In genomic region chr7:2521341-2521745, GRCh38 we compare ENCODE assay signal across 8 cellular contexts. TPM values are rescaled to one million over a fixed set of nuclear protein-coding genes. Genes with fewer than 3 reads are reported as not detected.
DNase-seq lines count a peak whose midpoint lies in the region; ATAC-seq lines count a peak whose summit lies in the region.

No MANE protein-coding gene starts in this region.

- peaks cover 31% of the 10 kb centered on the region for H3K36me3 Mint-ChIP-seq in central memory CD8-positive, alpha-beta T cell (ENCODE audit: insufficient read depth)
- peaks cover 4 to 26% (median 10%) of the 10 kb centered on the region in 3 donors for H3K36me3 Mint-ChIP-seq in naive thymus-derived CD8-positive, alpha-beta T cell

- H3K36me3 ChIP-seq in HUES64 (ENCODE audit: insufficient read depth, low read length): peaks cover 12% of the 10 kb centered on the region

- H3K4me3 Mint-ChIP-seq in central memory CD8-positive, alpha-beta T cell: peak overlapping the region; percentile 93
- peak overlapping the region; percentile 90 to 99 (median 94) for H3K4me3 Mint-ChIP-seq in naive thymus-derived CD8-positive, alpha-beta T cell

- H3K9ac ChIP-seq in HUES64 (ENCODE audit: low read depth, low read length): no peak overlapping the region

- peak; percentile 2 for ATAC-seq in central memory CD8-positive, alpha-beta T cell (replicated peaks; ENCODE audit: extremely low read depth, poor library complexity, severe bottlenecking)
- no peak for ATAC-seq in naive thymus-derived CD8-positive, alpha-beta T cell
- ATAC-seq in HG03280 (IDR thresholded peaks at IDR 0.05; ENCODE audit: unreplicated experiment) (no peak), GM21717 (IDR thresholded peaks at IDR 0.05; ENCODE audit: unreplicated experiment) (no peak), GM21381 (IDR thresholded peaks at IDR 0.05; ENCODE audit: unreplicated experiment) (no peak)

- WGBS in HUES64: 22% methylated on average over 21 of the region's 21 CpGs

- DNase-seq in ACHN (peak; percentile 30), hippocampal formation (lab: John Stamatoyannopoulos, UW) (no peak)
- DNase-seq in central memory CD8-positive, alpha-beta T cell (ENCODE audit: low spot score in 2 of 2): no peak
- no peak for DNase-seq in naive thymus-derived CD8-positive, alpha-beta T cell

- no peaks in the 10 kb centered on the region for H3K9me3 ChIP-seq in HUES64 (ENCODE audit: insufficient read depth, low read depth, low read length)

- peaks cover 56% of the 10 kb centered on the region for H3K4me1 ChIP-seq in HUES64 (ENCODE audit: insufficient read depth, low read length)

- H3K4me1 Mint-ChIP-seq in central memory CD8-positive, alpha-beta T cell: peaks cover 36% of the 10 kb centered on the region
- H3K4me1 Mint-ChIP-seq in naive thymus-derived CD8-positive, alpha-beta T cell: peaks cover 19 to 55% (median 49%) of the 10 kb centered on the region in 4 donors

- peak overlapping the region; percentile 62 for H3K4me3 ChIP-seq in HUES64 (ENCODE audit: low read length)

- no peaks in the 10 kb centered on the region for H3K27me3 Mint-ChIP-seq in central memory CD8-positive, alpha-beta T cell
- no peaks in the 10 kb centered on the region for H3K27me3 Mint-ChIP-seq in naive thymus-derived CD8-positive, alpha-beta T cell

- H3K27ac ChIP-seq in HUES64 (ENCODE audit: low read depth, low read length): no peak overlapping the region

- peak overlapping the region; percentile 86 for H3K27ac Mint-ChIP-seq in central memory CD8-positive, alpha-beta T cell (ENCODE audit: low read depth)
- H3K27ac Mint-ChIP-seq in naive thymus-derived CD8-positive, alpha-beta T cell: peak overlapping the region; percentile 84 to 95 (median 92)

- no peaks in the 10 kb centered on the region for H3K9me3 Mint-ChIP-seq in central memory CD8-positive, alpha-beta T cell
- H3K9me3 Mint-ChIP-seq in naive thymus-derived CD8-positive, alpha-beta T cell: no peaks in the 10 kb centered on the region

- in situ Hi-C loops in ACHN (cut with HindIII; ENCODE audit: low pct_ligation_motif_present, low pct_unique_long_range_greater_than_20kb, low sequenced_read_pairs): no loop called here

- H3K27me3 ChIP-seq in HUES64 (ENCODE audit: insufficient read depth, low read length): peaks cover 33% of the 10 kb centered on the region

- POLR2A ChIA-PET in naive thymus-derived CD8-positive, alpha-beta T cell (lab: Charles Lee): interaction anchor here (0.7 to 22.8 kb wide), 10 partner anchors 3 to 172 kb away, joined by 3 to 821 read pairs (median 5); partner anchors contain the start of genes IQCE, LFNG and TTYH3

RNA-seq across cellular contexts. Expression of gene LFNG, which starts 1.8 kb away (rescaled TPM):
- 23.3 TPM for polyA plus RNA-seq in HUES64 (2013, experiment 1 of 2)
- 25.9 TPM for polyA plus RNA-seq in HUES64 (2013, experiment 2 of 2)
- 100 to 1,000 TPM; 151 to 153 TPM for total RNA-seq in naive thymus-derived CD8-positive, alpha-beta T cell
- polyA plus RNA-seq in naive thymus-derived CD8-positive, alpha-beta T cell: 1 to 10 TPM in 2 of 3 donors, under 1 TPM in 1; 0.54 to 3.0 (median 1.6) TPM

RNA-seq across cellular contexts. Expression of gene BRAT1, which starts 34.0 kb away (rescaled TPM):
- polyA plus RNA-seq in HUES64 (2013, experiment 1 of 2): 33.9 TPM
- 33.3 TPM for polyA plus RNA-seq in HUES64 (2013, experiment 2 of 2)
- 10 to 100 TPM; 32.2 to 32.4 TPM for total RNA-seq in naive thymus-derived CD8-positive, alpha-beta T cell
- polyA plus RNA-seq in naive thymus-derived CD8-positive, alpha-beta T cell: 10 to 100 TPM; 21.0 to 43.6 (median 25.4) TPM

RNA-seq across cellular contexts. Expression of gene IQCE, which starts 37.4 kb away (rescaled TPM):
- polyA plus RNA-seq in HUES64 (2013, experiment 1 of 2): 3.9 TPM
- polyA plus RNA-seq in HUES64 (2013, experiment 2 of 2): 4.8 TPM
- 1 to 10 TPM; 6.6 to 8.9 TPM for total RNA-seq in naive thymus-derived CD8-positive, alpha-beta T cell
- polyA plus RNA-seq in naive thymus-derived CD8-positive, alpha-beta T cell: 1 to 10 TPM in 2 of 3 donors, under 1 TPM in 1; 0.77 to 2.2 (median 2.0) TPM

RNA-seq across cellular contexts. Expression of gene GRIFIN, which starts 45.1 kb away (rescaled TPM):
- not detected for polyA plus RNA-seq in HUES64 (2013, experiment 1 of 2)
- polyA plus RNA-seq in HUES64 (2013, experiment 2 of 2): not detected
- not detected for total RNA-seq in naive thymus-derived CD8-positive, alpha-beta T cell
- polyA plus RNA-seq in naive thymus-derived CD8-positive, alpha-beta T cell: not detected
